ENCODE assay signal across 20 cellular contexts in the genomic region with DNA sequence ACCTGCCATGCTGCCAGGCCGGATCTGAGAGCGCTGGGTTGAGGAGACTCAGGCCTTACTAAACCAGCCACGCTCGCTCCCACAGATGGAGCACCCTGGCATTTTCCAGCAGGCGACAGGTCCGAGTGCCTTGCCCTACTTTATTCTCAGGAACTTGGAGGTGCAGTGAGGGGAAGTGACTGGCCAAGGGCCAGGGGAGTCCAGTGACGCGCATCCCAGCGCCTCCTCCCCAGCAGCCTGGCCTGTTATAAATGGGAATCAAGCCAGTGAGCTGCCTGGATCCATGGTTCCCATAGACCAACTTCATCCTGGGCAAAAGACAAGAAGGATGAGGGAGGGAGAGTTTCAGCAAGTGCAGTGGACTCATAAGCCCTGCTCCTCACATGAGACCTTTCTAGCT. TPM values are rescaled to one million over a fixed set of nuclear protein-coding genes. Genes with fewer than 3 reads are reported as not detected.
DNase-seq lines count a peak whose midpoint lies in the region; ATAC-seq lines count a peak whose summit lies in the region.
"Had no signal": no experiment of that assay in that cellular context is flagged by ENCODE, and none has a peak within 500 bp of the region (broad histone marks: within the 10 kb centered on the region; RNA-seq: fewer than 3 reads in every experiment).

No MANE protein-coding gene starts in this region.

- no peak overlapping the region for H2BK15ac ChIP-seq in mesendoderm (replicated peaks; ENCODE audit: low read depth)

- no peak overlapping the region for H4K5ac ChIP-seq in mesendoderm (ENCODE audit: low read length)

- H3K9ac ChIP-seq in mesendoderm (ENCODE audit: low read length), result no peak overlapping the region

- peak overlapping the region; percentile 94 for H3K27ac Mint-ChIP-seq in activated T-cell treated with anti-CD3 and anti-CD28 coated beads, Interleukin-2, amount 50 U/mL, for 72 hours
- H3K27ac Mint-ChIP-seq: GM23338 had no signal

- H4K8ac ChIP-seq in mesendoderm (ENCODE audit: low read depth, low read length), result no peak overlapping the region

- no peak overlapping the region for H3K18ac ChIP-seq in mesendoderm (ENCODE audit: low read length)

- no peak overlapping the region for H2BK120ac ChIP-seq in mesendoderm (ENCODE audit: low read depth, low read length)

- H3K79me1 ChIP-seq in mesendoderm (ENCODE audit: low read length), result no peaks in the 10 kb centered on the region

- H3K4me1 Mint-ChIP-seq in activated T-cell treated with anti-CD3 and anti-CD28 coated beads, Interleukin-2, amount 50 U/mL, for 72 hours (ENCODE audit: low read depth), result peaks cover 34% of the 10 kb centered on the region
- peaks cover 36% of the 10 kb centered on the region for H3K4me1 Mint-ChIP-seq in activated T-cell treated with anti-CD3 and anti-CD28 coated beads, Interleukin-2, amount 50 U/mL, for 4 hours (ENCODE audit: low read depth)
- H3K4me1 Mint-ChIP-seq: GM23338 had no signal

- H3K4ac ChIP-seq in mesendoderm (ENCODE audit: low read depth, low read length), result no peak overlapping the region

- ATAC-seq in activated T-cell treated with anti-CD3 and anti-CD28 coated beads, Interleukin-2, amount 50 U/mL, for 72 hours (replicated peaks in 1 of 2), result no peak
- ATAC-seq in activated T-cell treated with anti-CD3 and anti-CD28 coated beads, Interleukin-2, amount 50 U/mL, for 4 hours, result no peak
- no peak for ATAC-seq in HG03460 (IDR thresholded peaks at IDR 0.05; ENCODE audit: unreplicated experiment)
- ATAC-seq: GM12878, GM23338 had no signal

- no peaks in the 10 kb centered on the region for H3K79me2 ChIP-seq in mesendoderm (ENCODE audit: control insufficient read depth, insufficient read depth, low read length)

- no peaks in the 10 kb centered on the region for H3K9me3 Mint-ChIP-seq in activated T-cell treated with anti-CD3 and anti-CD28 coated beads, Interleukin-2, amount 50 U/mL, for 72 hours
- H3K9me3 Mint-ChIP-seq in activated T-cell treated with anti-CD3 and anti-CD28 coated beads, Interleukin-2, amount 50 U/mL, for 4 hours, result no peaks in the 10 kb centered on the region
- H3K9me3 Mint-ChIP-seq: activated naive CD4-positive, alpha-beta T cell treated with anti-CD3 and anti-CD28 coated beads for 36 hours; GM23338 had no signal

- H2BK5ac ChIP-seq in mesendoderm (ENCODE audit: low read length), result no peak overlapping the region

- H3K4me2 ChIP-seq in mesendoderm (ENCODE audit: low read length), result no peak overlapping the region
- H3K4me2 ChIP-seq: GM23338, PC-9 had no signal

- DNase-seq in activated T-cell treated with anti-CD3 and anti-CD28 coated beads, Interleukin-2, amount 50 U/mL, for 72 hours, result no peak
- no peak for DNase-seq in activated T-cell treated with anti-CD3 and anti-CD28 coated beads, Interleukin-2, amount 50 U/mL, for 4 hours
- DNase-seq in dermis blood vessel endothelial cell, result peak; percentile 71
- DNase-seq in midbrain (lab: John Stamatoyannopoulos, UW), result peak; percentile 25
- no peak for DNase-seq in activated CD8-positive, alpha-beta memory T cell treated with anti-CD3 and anti-CD28 coated beads, Interleukin-2, amount 50 U/mL, for 4 hours
- DNase-seq in mesendoderm, result no peak
- DNase-seq: activated naive CD4-positive, alpha-beta T cell treated with anti-CD3 and anti-CD28 coated beads for 36 hours; Caco-2; mesenchymal stem cell; NCI-H187; NCI-H69; PC-9; small intestine had no signal

- peaks cover 8% of the 10 kb centered on the region for H3K36me3 ChIP-seq in mesendoderm (ENCODE audit: control insufficient read depth, insufficient read depth, low read length)

- no peaks in the 10 kb centered on the region for H3K4me1 ChIP-seq in mesendoderm (ENCODE audit: control insufficient read depth, low read depth, low read length)
- H3K4me1 ChIP-seq: breast epithelium, Caco-2 had no signal

- no peak overlapping the region for H3K23ac ChIP-seq in mesendoderm (ENCODE audit: low read length)

- no peak overlapping the region for H3K56ac ChIP-seq in mesendoderm (ENCODE audit: low read length)

- peak overlapping the region; percentile 27 for H3K27ac ChIP-seq in temporal lobe (ENCODE audit: low read depth, low read length)
- H3K27ac ChIP-seq in mesendoderm (ENCODE audit: low read depth, low read length), result no peak overlapping the region
- H3K27ac ChIP-seq: breast epithelium, PC-9, SK-N-MC had no signal

- no peaks in the 10 kb centered on the region for H3K27me3 ChIP-seq in mesendoderm (ENCODE audit: insufficient read depth, low read length, poor library complexity)
- H3K27me3 ChIP-seq: breast epithelium had no signal

- H2AK5ac ChIP-seq in mesendoderm (ENCODE audit: low read length), result no peak overlapping the region

- no peaks in the 10 kb centered on the region for H3K27me3 Mint-ChIP-seq in activated T-cell treated with anti-CD3 and anti-CD28 coated beads, Interleukin-2, amount 50 U/mL, for 72 hours (ENCODE audit: low read depth)
- H3K27me3 Mint-ChIP-seq in activated T-cell treated with anti-CD3 and anti-CD28 coated beads, Interleukin-2, amount 50 U/mL, for 4 hours (ENCODE audit: low read depth), result no peaks in the 10 kb centered on the region

- no peak overlapping the region for H3K4me3 ChIP-seq in mesendoderm (ENCODE audit: low read length)
- H3K4me3 ChIP-seq: breast epithelium, GM12878, GM23338, PC-9, SK-N-MC had no signal

- peaks cover 11 to 22% of the 10 kb centered on the region in 2 donors for H3K36me3 Mint-ChIP-seq in activated T-cell treated with anti-CD3 and anti-CD28 coated beads, Interleukin-2, amount 50 U/mL, for 72 hours (ENCODE audit: insufficient read depth in 2 of 2)
- peaks cover 23% of the 10 kb centered on the region for H3K36me3 Mint-ChIP-seq in activated T-cell treated with anti-CD3 and anti-CD28 coated beads, Interleukin-2, amount 50 U/mL, for 4 hours (ENCODE audit: insufficient read depth)

- no CpG with 5 or more reads among the region's 9 CpGs for WGBS in mesendoderm (ENCODE audit: extremely low coverage, insufficient coverage, low lambda C conversion rate)

- peak overlapping the region in 1 of 2 donors; percentile 61 for H3K4me3 Mint-ChIP-seq in activated T-cell treated with anti-CD3 and anti-CD28 coated beads, Interleukin-2, amount 50 U/mL, for 72 hours
- no peak overlapping the region for H3K4me3 Mint-ChIP-seq in activated T-cell treated with anti-CD3 and anti-CD28 coated beads, Interleukin-2, amount 50 U/mL, for 4 hours
- H3K4me3 Mint-ChIP-seq: activated naive CD4-positive, alpha-beta T cell treated with anti-CD3 and anti-CD28 coated beads for 36 hours; GM23338 had no signal

RNA-seq across cellular contexts. Expression of gene TMED1, which starts 35.5 kb away (rescaled TPM):
- total RNA-seq in activated T-cell treated with anti-CD3 and anti-CD28 coated beads, Interleukin-2, amount 50 U/mL, for 72 hours, result 10 to 100 TPM; 19.6 to 21.1 TPM
- 10 to 100 TPM; 16.8 to 19.1 (median 17.6) TPM for total RNA-seq in activated T-cell treated with anti-CD3 and anti-CD28 coated beads, Interleukin-2, amount 50 U/mL, for 4 hours
- total RNA-seq in dermis blood vessel endothelial cell, result 43.1 and 60.6 TPM in 2 replicates
- 8.1 TPM for total RNA-seq in temporal lobe
- polyA plus RNA-seq in mesendoderm (2013, experiment 1 of 2), result 20.4 TPM
- 20.1 TPM for polyA plus RNA-seq in mesendoderm (2013, experiment 2 of 2)

RNA-seq across cellular contexts. Expression of gene C19orf38, which starts 47.7 kb away (rescaled TPM):
- total RNA-seq in activated T-cell treated with anti-CD3 and anti-CD28 coated beads, Interleukin-2, amount 50 U/mL, for 72 hours, result 1 to 10 TPM; 6.2 to 9.9 TPM
- under 1 TPM in 2 of 3 donors, not detected in 1; 0.55 to 0.99 TPM for total RNA-seq in activated T-cell treated with anti-CD3 and anti-CD28 coated beads, Interleukin-2, amount 50 U/mL, for 4 hours
- total RNA-seq in dermis blood vessel endothelial cell (not detected in 2 replicates), temporal lobe (not detected)
- not detected for polyA plus RNA-seq in mesendoderm (2013, experiment 1 of 2)
- 0.03 TPM for polyA plus RNA-seq in mesendoderm (2013, experiment 2 of 2)
- total RNA-seq: GM23338, HT1080 had no signal

Comparison
In these comparisons a context has a peak if more than half of its experiments do, and no peak if none do; other contexts are left out.
1. DNase-seq: peak in dermis blood vessel endothelial cell (single experiment) and midbrain (single experiment); none in activated T-cell treated with anti-CD3 and anti-CD28 coated beads, Interleukin-2, amount 50 U/mL, for 72 hours (0 of 2), activated T-cell treated with anti-CD3 and anti-CD28 coated beads, Interleukin-2, amount 50 U/mL, for 4 hours (single experiment), activated CD8-positive, alpha-beta memory T cell treated with anti-CD3 and anti-CD28 coated beads, Interleukin-2, amount 50 U/mL, for 4 hours (single experiment) and mesendoderm (single experiment).